12 cellular contexts compared by ENCODE assay signal in genomic region chr4:183798921-183799307, GRCh38.
DNase-seq lines count a peak whose midpoint lies in the region; ATAC-seq and TF ChIP-seq lines count a peak whose summit lies in the region.
"Had no signal": no experiment of that assay in that cellular context is flagged by ENCODE, and none has a peak within 500 bp of the region (broad histone marks: within the 10 kb centered on the region; RNA-seq: fewer than 3 reads in every experiment).

No MANE protein-coding gene starts in this region.

- no TSS peak for BruUV-seq in PC-3 (replicated peaks; lab: Mats Ljungman, UMichigan)

- no peaks in the 10 kb centered on the region for H3K36me3 Mint-ChIP-seq in activated T-cell treated with anti-CD3 and anti-CD28 coated beads, Interleukin-2, amount 50 U/mL, for 4 hours (ENCODE audit: insufficient read depth)
- H3K36me3 Mint-ChIP-seq in activated CD4-positive, alpha-beta memory T cell treated with anti-CD3 and anti-CD28 coated beads for 36 hours, result no peaks in the 10 kb centered on the region
- peaks cover 0 to 7% (median 0%) of the 10 kb centered on the region in 3 donors for H3K36me3 Mint-ChIP-seq in immature natural killer cell

- TF ChIP-seq CTCF in stomach (IDR thresholded peaks at IDR 0.05) (no peak), PC-3 (conservative IDR thresholded peaks at IDR 0.05; ENCODE audit: low read depth, low read length) (no peak)

- peaks cover 66% of the 10 kb centered on the region for H3K27me3 Mint-ChIP-seq in activated T-cell treated with anti-CD3 and anti-CD28 coated beads, Interleukin-2, amount 50 U/mL, for 4 hours (ENCODE audit: low read depth)
- peaks cover 48% of the 10 kb centered on the region for H3K27me3 Mint-ChIP-seq in activated CD4-positive, alpha-beta memory T cell treated with anti-CD3 and anti-CD28 coated beads for 36 hours
- peaks cover 4 to 30% (median 15%) of the 10 kb centered on the region in 3 donors for H3K27me3 Mint-ChIP-seq in immature natural killer cell (ENCODE audit: low read depth in 3 of 3)

- no peak for TF ChIP-seq POLR2A in stomach (IDR thresholded peaks at IDR 0.05)

- CTCF ChIA-PET in activated CD4-positive, alpha-beta memory T cell treated with anti-CD3 and anti-CD28 coated beads for 36 hours (lab: Charles Lee), result no interaction called here
- CTCF ChIA-PET in PC-3 (lab: Charles Lee), result no interaction called here

- H3K4me1 Mint-ChIP-seq in activated T-cell treated with anti-CD3 and anti-CD28 coated beads, Interleukin-2, amount 50 U/mL, for 4 hours (ENCODE audit: low read depth), result peaks cover 12% of the 10 kb centered on the region
- peaks cover 10% of the 10 kb centered on the region for H3K4me1 Mint-ChIP-seq in activated CD4-positive, alpha-beta memory T cell treated with anti-CD3 and anti-CD28 coated beads for 36 hours (ENCODE audit: low read depth)
- peaks cover 10 to 17% of the 10 kb centered on the region in 2 donors for H3K4me1 Mint-ChIP-seq in immature natural killer cell

- H4K20me1 ChIP-seq in PC-3 (ENCODE audit: low read length), result no peaks in the 10 kb centered on the region

- TF ChIP-seq EP300 in stomach (IDR thresholded peaks at IDR 0.05), result no peak

- no peak overlapping the region for H3K4me2 ChIP-seq in PC-3 (ENCODE audit: low read length)

- intact Hi-C loops in activated CD4-positive, alpha-beta memory T cell treated with anti-CD3 and anti-CD28 coated beads for 36 hours (cut with micrococcal nuclease), result no loop called here
- intact Hi-C loops in stomach (cut with DNase I; ENCODE audit: low total_unique reads), result no loop called here
- intact Hi-C loops in PC-3 (cut with micrococcal nuclease), result no loop called here

- H3F3A ChIP-seq in PC-3 (ENCODE audit: low read length, unreplicated experiment), result no peaks in the 10 kb centered on the region

- no peaks in the 10 kb centered on the region for H3K9me2 ChIP-seq in PC-3 (replicated peaks; ENCODE audit: low read length)

- no peak overlapping the region for H2AFZ ChIP-seq in PC-3 (ENCODE audit: low read length)

- H3K9ac ChIP-seq in PC-3 (ENCODE audit: low read length), result no peak overlapping the region

- H3K9me3 Mint-ChIP-seq in activated T-cell treated with anti-CD3 and anti-CD28 coated beads, Interleukin-2, amount 50 U/mL, for 4 hours, result peaks cover 7% of the 10 kb centered on the region
- H3K9me3 Mint-ChIP-seq in activated CD4-positive, alpha-beta memory T cell treated with anti-CD3 and anti-CD28 coated beads for 36 hours, result peaks cover 6% of the 10 kb centered on the region
- H3K9me3 Mint-ChIP-seq in immature natural killer cell, result peaks cover 0 to 5% (median 0%) of the 10 kb centered on the region in 6 donors

- peaks cover 0 to 11% (median 10%) of the 10 kb centered on the region in 4 donors for H3K9me3 ChIP-seq in stomach
- no peaks in the 10 kb centered on the region for H3K9me3 ChIP-seq in PC-3 (ENCODE audit: low read length)

- H3K4me3 Mint-ChIP-seq in activated T-cell treated with anti-CD3 and anti-CD28 coated beads, Interleukin-2, amount 50 U/mL, for 4 hours, result peak overlapping the region; percentile 64
- H3K4me3 Mint-ChIP-seq in activated CD4-positive, alpha-beta memory T cell treated with anti-CD3 and anti-CD28 coated beads for 36 hours, result peak overlapping the region; percentile 48
- H3K4me3 Mint-ChIP-seq in immature natural killer cell, result peak overlapping the region; percentile 40 to 67 (median 42)

- WGBS in stomach, 5 donors, result 14 to 32% (median 21%) methylated on average over 11 of the region's 11 CpGs

- H3K27me3 ChIP-seq in stomach, result peaks cover 0 to 54% (median 11%) of the 10 kb centered on the region in 3 donors
- H3K27me3 ChIP-seq in PC-3 (ENCODE audit: low read length), result no peaks in the 10 kb centered on the region

- POLR2A ChIA-PET in activated CD4-positive, alpha-beta memory T cell treated with anti-CD3 and anti-CD28 coated beads for 36 hours (lab: Charles Lee), result no interaction called here
- POLR2A ChIA-PET in PC-3 (lab: Charles Lee; ENCODE audit: unreplicated experiment), result no interaction called here

- H3K79me2 ChIP-seq in PC-3 (ENCODE audit: low read length), result no peaks in the 10 kb centered on the region

- no peak for DNase-seq in activated T-cell treated with anti-CD3 and anti-CD28 coated beads, Interleukin-2, amount 50 U/mL, for 4 hours
- no peak for DNase-seq in activated T-cell treated with anti-CD3 and anti-CD28 coated beads for 4 hours
- DNase-seq in activated CD4-positive, alpha-beta memory T cell treated with anti-CD3 and anti-CD28 coated beads for 36 hours, result no peak
- DNase-seq in immature natural killer cell, result no peak
- no peak for DNase-seq in stomach
- DNase-seq in substantia nigra (lab: John Stamatoyannopoulos, UW), result no peak
- DNase-seq in PC-3, result no peak
- DNase-seq: amygdala, NCI-H446 treated with DMSO at 0.1 percent for 48 hours, T-helper 9 cell had no signal

- H3K27ac Mint-ChIP-seq in activated CD4-positive, alpha-beta memory T cell treated with anti-CD3 and anti-CD28 coated beads for 36 hours, result no peak overlapping the region
- H3K27ac Mint-ChIP-seq in immature natural killer cell, result no peak overlapping the region

- peak overlapping the region; percentile 58 to 73 (median 65) for H3K4me3 ChIP-seq in stomach
- no peak overlapping the region for H3K4me3 ChIP-seq in PC-3 (ENCODE audit: low read length)

- peak overlapping the region in 3 of 5 donors; percentile 62 to 80 (median 65) for H3K27ac ChIP-seq in stomach
- no peak overlapping the region for H3K27ac ChIP-seq in substantia nigra (ENCODE audit: low read depth, low read length, poor library complexity, severe bottlenecking)
- H3K27ac ChIP-seq in PC-3 (ENCODE audit: low read length), result no peak overlapping the region

- peaks cover 12 to 32% (median 21%) of the 10 kb centered on the region in 4 donors for H3K4me1 ChIP-seq in stomach
- H3K4me1 ChIP-seq in PC-3 (ENCODE audit: insufficient read depth, low read length), result no peaks in the 10 kb centered on the region

- no peak for ATAC-seq in activated T-cell treated with anti-CD3 and anti-CD28 coated beads, Interleukin-2, amount 50 U/mL, for 4 hours
- ATAC-seq in PC-3 (no peak), HG03520 (IDR thresholded peaks at IDR 0.05; ENCODE audit: unreplicated experiment) (no peak)
- ATAC-seq: gastroesophageal sphincter had no signal

- H3K36me3 ChIP-seq in stomach (no peaks in the 10 kb centered on the region), PC-3 (ENCODE audit: low read depth, low read length) (no peaks in the 10 kb centered on the region)
- H3K36me3 ChIP-seq: gastroesophageal sphincter had no signal

Comparison
In these comparisons a context has a peak if more than half of its experiments do, and no peak if none do; other contexts are left out.
1. H3K27ac ChIP-seq: peak in stomach (3 of 5); none in substantia nigra (single experiment) and PC-3 (single experiment).
2. Peak in every context shown above with its lines, with median percentiles within 50 percentile points of each other: H3K4me3 Mint-ChIP-seq.